ENCODE assay signal across 12 cellular contexts in the genomic region with DNA sequence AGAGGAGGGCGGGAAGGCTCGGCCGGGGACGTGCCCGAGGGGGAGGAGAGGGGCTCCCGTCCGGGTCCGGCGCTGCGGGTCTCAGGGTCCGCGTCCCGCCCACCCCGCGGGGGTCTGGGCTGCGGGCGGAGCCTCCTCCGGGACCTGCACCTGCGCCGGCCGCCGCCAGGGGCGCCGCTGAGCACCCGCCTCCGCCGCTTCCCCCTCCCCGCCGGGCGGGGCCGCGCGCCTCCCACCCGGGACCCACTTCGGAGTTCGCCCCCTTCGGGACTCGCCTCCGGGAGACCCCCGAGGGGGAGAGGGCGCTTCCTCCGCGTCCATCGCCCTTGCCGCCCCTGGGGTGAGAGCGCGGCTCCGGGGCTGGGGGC. TPM values are rescaled to one million over a fixed set of nuclear protein-coding genes. Genes with fewer than 3 reads are reported as not detected.
DNase-seq lines count a peak whose midpoint lies in the region; ATAC-seq and TF ChIP-seq lines count a peak whose summit lies in the region.
"Not testable (repeated sequence)": the region's sequence is repeated elsewhere in the genome, so short reads cannot be mapped to it uniquely, and the experiment has no call there.
"Had no signal": no experiment of that assay in that cellular context is flagged by ENCODE, and none has a peak within 500 bp of the region (broad histone marks: within the 10 kb centered on the region; RNA-seq: fewer than 3 reads in every experiment).

No MANE protein-coding gene starts in this region.

- not testable (repeated sequence) for TF ChIP-seq CTCF in CD8-positive, alpha-beta T cell (IDR thresholded peaks at IDR 0.05); suprapubic skin (IDR thresholded peaks at IDR 0.05)

- not testable (repeated sequence) for H3K27ac Mint-ChIP-seq in CD8-positive, alpha-beta T cell; activated CD8-positive, alpha-beta memory T cell treated with anti-CD3 and anti-CD28 coated beads, Interleukin-2, amount 10 ng/mL, durations not matched to agents 7 days and 5 days; naive thymus-derived CD8-positive, alpha-beta T cell

- CTCF ChIA-PET in CD8-positive, alpha-beta T cell (lab: Charles Lee), result interaction anchor here (0.9 to 4.0 kb wide), 4 partner anchors 12 to 68 kb away, joined by 4 to 45 read pairs (median 9); a partner anchor contains a TSS
- CTCF ChIA-PET in activated CD8-positive, alpha-beta memory T cell treated with anti-CD3 and anti-CD28 coated beads, Interleukin-2, amount 10 ng/mL, durations not matched to agents 7 days and 5 days (lab: Charles Lee), result interaction anchor here (2.1 to 3.6 kb wide), 3 partner anchors 9 to 36 kb away, joined by 6 to 31 read pairs (median 17); a partner anchor contains a TSS

- H3K4me1 Mint-ChIP-seq in CD8-positive, alpha-beta T cell (ENCODE audit: low read depth), result peaks cover 38% of the 10 kb centered on the region
- peaks cover 33% of the 10 kb centered on the region for H3K4me1 Mint-ChIP-seq in activated CD8-positive, alpha-beta memory T cell treated with anti-CD3 and anti-CD28 coated beads, Interleukin-2, amount 10 ng/mL, durations not matched to agents 7 days and 5 days
- H3K4me1 Mint-ChIP-seq in naive thymus-derived CD8-positive, alpha-beta T cell, result peaks cover 27 to 45% (median 36%) of the 10 kb centered on the region in 4 donors

- peaks cover 18% of the 10 kb centered on the region for H3K4me1 ChIP-seq in CD8-positive, alpha-beta T cell (ENCODE audit: insufficient read depth, low read length)
- peaks cover 35% of the 10 kb centered on the region for H3K4me1 ChIP-seq in suprapubic skin

- WGBS in suprapubic skin, result no CpG with 5 or more reads among the region's 48 CpGs

- H3K27ac ChIP-seq in CD8-positive, alpha-beta T cell (ENCODE audit: low read depth, low read length); suprapubic skin: not testable (repeated sequence)

- not testable (repeated sequence) for H3K9me3 Mint-ChIP-seq in CD8-positive, alpha-beta T cell; activated CD8-positive, alpha-beta memory T cell treated with anti-CD3 and anti-CD28 coated beads, Interleukin-2, amount 10 ng/mL, durations not matched to agents 7 days and 5 days (ENCODE audit: low read depth); naive thymus-derived CD8-positive, alpha-beta T cell

- POLR2A ChIA-PET in CD8-positive, alpha-beta T cell (lab: Charles Lee), result interaction anchor here (1.1 to 4.0 kb wide), 4 partner anchors 12 to 35 kb away, joined by 3 to 24 read pairs (median 16); a partner anchor contains a TSS
- POLR2A ChIA-PET in naive thymus-derived CD8-positive, alpha-beta T cell (lab: Charles Lee), result interaction anchor here (1.1 to 5.1 kb wide), 12 partner anchors 9 to 111 kb away, joined by 5 to 70 read pairs (median 26); a partner anchor contains a TSS

- H3K4me3 ChIP-seq in CD8-positive, alpha-beta T cell (ENCODE audit: low read depth, low read length), result peak overlapping the region; percentile 39
- peak overlapping the region; percentile 74 for H3K4me3 ChIP-seq in suprapubic skin

- TF ChIP-seq POLR2A in suprapubic skin (IDR thresholded peaks at IDR 0.05), result not testable (repeated sequence)

- H3K27me3 ChIP-seq in CD8-positive, alpha-beta T cell (ENCODE audit: insufficient read depth, low read length); suprapubic skin: not testable (repeated sequence)

- not testable (repeated sequence) for TF ChIP-seq EP300 in suprapubic skin (IDR thresholded peaks at IDR 0.05)

- intact Hi-C loops in CD8-positive, alpha-beta T cell (cut with DNase I, micrococcal nuclease); Right ventricle myocardium superior (cut with DNase I): not testable (repeated sequence)

- H3K9me3 ChIP-seq in CD8-positive, alpha-beta T cell (ENCODE audit: low read length); suprapubic skin: not testable (repeated sequence)

- not testable (repeated sequence) for DNase-seq in CD8-positive, alpha-beta T cell; activated CD8-positive, alpha-beta memory T cell treated with anti-CD3 and anti-CD28 coated beads, Interleukin-2, amount 10 ng/mL, durations not matched to agents 7 days and 5 days; Right ventricle myocardium superior; naive thymus-derived CD8-positive, alpha-beta T cell; suprapubic skin (ENCODE audit: low spot score in 2 of 2)

- H3K36me3 Mint-ChIP-seq in CD8-positive, alpha-beta T cell, result peaks cover 30% of the 10 kb centered on the region
- peaks cover 48% of the 10 kb centered on the region for H3K36me3 Mint-ChIP-seq in activated CD8-positive, alpha-beta memory T cell treated with anti-CD3 and anti-CD28 coated beads, Interleukin-2, amount 10 ng/mL, durations not matched to agents 7 days and 5 days
- peaks cover 19 to 26% (median 19%) of the 10 kb centered on the region in 3 donors for H3K36me3 Mint-ChIP-seq in naive thymus-derived CD8-positive, alpha-beta T cell

- peaks cover 16% of the 10 kb centered on the region for H3K36me3 ChIP-seq in CD8-positive, alpha-beta T cell (ENCODE audit: insufficient read depth, low read length)
- H3K36me3 ChIP-seq in suprapubic skin, result not testable (repeated sequence)

- ATAC-seq in CD8-positive, alpha-beta T cell, result peak; percentile 43
- ATAC-seq in GM21390 (IDR thresholded peaks at IDR 0.05; ENCODE audit: unreplicated experiment), result peak; percentile 50
- ATAC-seq in HG02852 (IDR thresholded peaks at IDR 0.05; ENCODE audit: unreplicated experiment), result peak; percentile 36
- ATAC-seq in HG03571 (IDR thresholded peaks at IDR 0.05; ENCODE audit: unreplicated experiment), result peak; percentile 42
- peak; percentile 22 for ATAC-seq in activated CD8-positive, alpha-beta memory T cell treated with anti-CD3 and anti-CD28 coated beads, Interleukin-2, amount 10 ng/mL, durations not matched to agents 7 days and 5 days
- ATAC-seq in Right ventricle myocardium superior (ENCODE audit: poor library complexity), result peak; percentile 73
- ATAC-seq in naive thymus-derived CD8-positive, alpha-beta T cell, result peak; percentile 20

- not testable (repeated sequence) for H3K27me3 Mint-ChIP-seq in CD8-positive, alpha-beta T cell (ENCODE audit: low read depth); activated CD8-positive, alpha-beta memory T cell treated with anti-CD3 and anti-CD28 coated beads, Interleukin-2, amount 10 ng/mL, durations not matched to agents 7 days and 5 days; naive thymus-derived CD8-positive, alpha-beta T cell

- H3K4me3 Mint-ChIP-seq in CD8-positive, alpha-beta T cell; activated CD8-positive, alpha-beta memory T cell treated with anti-CD3 and anti-CD28 coated beads, Interleukin-2, amount 10 ng/mL, durations not matched to agents 7 days and 5 days; naive thymus-derived CD8-positive, alpha-beta T cell: not testable (repeated sequence)

RNA-seq across cellular contexts. Expression of a gene that starts 2.3 kb away (rescaled TPM):
- total RNA-seq in CD8-positive, alpha-beta T cell, result 1 to 10 TPM; 6.3 to 7.1 TPM
- total RNA-seq in activated CD8-positive, alpha-beta memory T cell treated with anti-CD3 and anti-CD28 coated beads, Interleukin-2, amount 10 ng/mL, durations not matched to agents 7 days and 5 days, result 100 to 1,000 TPM in 1 of 2 experiments, 10 to 100 TPM in 1; 53.7 to 166 TPM
- total RNA-seq in Right ventricle myocardium superior, result 287 TPM
- total RNA-seq in naive thymus-derived CD8-positive, alpha-beta T cell, result 10 to 100 TPM; 11.3 to 11.9 TPM
- 100 to 1,000 TPM in 2 of 3 donors, 10 to 100 TPM in 1; 45.1 to 202 (median 196) TPM for polyA plus RNA-seq in naive thymus-derived CD8-positive, alpha-beta T cell
- total RNA-seq in suprapubic skin, result 100 to 1,000 TPM in 2 of 4 donors, 10 to 100 TPM in 2; 69.6 to 160 (median 110) TPM

RNA-seq across cellular contexts. Expression of a gene that starts 4.6 kb away (rescaled TPM):
- total RNA-seq in CD8-positive, alpha-beta T cell, result 100 to 1,000 TPM; 223 to 251 TPM
- total RNA-seq in activated CD8-positive, alpha-beta memory T cell treated with anti-CD3 and anti-CD28 coated beads, Interleukin-2, amount 10 ng/mL, durations not matched to agents 7 days and 5 days, result 100 to 1,000 TPM; 459 to 909 TPM
- total RNA-seq in Right ventricle myocardium superior (83.1 TPM), suprapubic skin (100 to 1,000 TPM in 1 of 4 donors, 10 to 100 TPM in 3; 50.7 to 128 (median 67.6) TPM)
- 10 to 100 TPM; 90.0 to 91.0 TPM for total RNA-seq in naive thymus-derived CD8-positive, alpha-beta T cell
- 1,000 to 10,000 TPM; 1,833 to 2,198 (median 2,135) TPM for polyA plus RNA-seq in naive thymus-derived CD8-positive, alpha-beta T cell

RNA-seq across cellular contexts. Expression of a gene that starts 10.8 kb away (rescaled TPM):
- 100 to 1,000 TPM; 283 to 295 TPM for total RNA-seq in CD8-positive, alpha-beta T cell
- total RNA-seq in activated CD8-positive, alpha-beta memory T cell treated with anti-CD3 and anti-CD28 coated beads, Interleukin-2, amount 10 ng/mL, durations not matched to agents 7 days and 5 days, result 1,000 to 10,000 TPM in 1 of 2 experiments, 100 to 1,000 TPM in 1; 646 to 1,401 TPM
- total RNA-seq in Right ventricle myocardium superior (194 TPM), suprapubic skin (10 to 100 TPM; 25.6 to 84.1 (median 45.1) TPM)
- total RNA-seq in naive thymus-derived CD8-positive, alpha-beta T cell, result 100 to 1,000 TPM; 115 to 122 TPM
- polyA plus RNA-seq in naive thymus-derived CD8-positive, alpha-beta T cell, result 1,000 to 10,000 TPM; 2,345 to 2,732 (median 2,362) TPM

RNA-seq across cellular contexts. Expression of a gene that starts 19.1 kb away (rescaled TPM):
- total RNA-seq in CD8-positive, alpha-beta T cell, result not detected
- total RNA-seq in activated CD8-positive, alpha-beta memory T cell treated with anti-CD3 and anti-CD28 coated beads, Interleukin-2, amount 10 ng/mL, durations not matched to agents 7 days and 5 days, result not detected
- not detected for total RNA-seq in Right ventricle myocardium superior
- not detected for total RNA-seq in naive thymus-derived CD8-positive, alpha-beta T cell
- not detected for polyA plus RNA-seq in naive thymus-derived CD8-positive, alpha-beta T cell
- total RNA-seq in suprapubic skin, result not detected
- total RNA-seq: astrocyte, kidney, progenitor cell of endocrine pancreas, thyroid gland had no signal

RNA-seq across cellular contexts. Expression of a gene that starts 29.5 kb away (rescaled TPM):
- 100 to 1,000 TPM; 902 to 919 TPM for total RNA-seq in CD8-positive, alpha-beta T cell
- 100 to 1,000 TPM; 214 to 229 TPM for total RNA-seq in activated CD8-positive, alpha-beta memory T cell treated with anti-CD3 and anti-CD28 coated beads, Interleukin-2, amount 10 ng/mL, durations not matched to agents 7 days and 5 days
- total RNA-seq in Right ventricle myocardium superior (6.1 TPM), suprapubic skin (10 to 100 TPM in 2 of 4 donors, 1 to 10 TPM in 2; 3.5 to 22.0 (median 8.1) TPM)
- 100 to 1,000 TPM; 662 to 707 TPM for total RNA-seq in naive thymus-derived CD8-positive, alpha-beta T cell
- polyA plus RNA-seq in naive thymus-derived CD8-positive, alpha-beta T cell, result 10 to 100 TPM in 2 of 3 donors, 1 to 10 TPM in 1; 8.1 to 14.9 (median 11.2) TPM

Comparison
In these comparisons a context has a peak if more than half of its experiments do, and no peak if none do; other contexts are left out.
1. ATAC-seq: peak in every context shown above with its lines; median percentile 73 in Right ventricle myocardium superior; 50 in GM21390; 43 in CD8-positive, alpha-beta T cell; 42 in HG03571; 36 in HG02852; 22 in activated CD8-positive, alpha-beta memory T cell treated with anti-CD3 and anti-CD28 coated beads, Interleukin-2, amount 10 ng/mL, durations not matched to agents 7 days and 5 days; 20 in naive thymus-derived CD8-positive, alpha-beta T cell.
2. RNA of a gene that starts 2.3 kb away (total RNA-seq): 287 TPM in Right ventricle myocardium superior (single experiment), 53.7 to 166 TPM in activated CD8-positive, alpha-beta memory T cell treated with anti-CD3 and anti-CD28 coated beads, Interleukin-2, amount 10 ng/mL, durations not matched to agents 7 days and 5 days and 69.6 to 160 TPM in suprapubic skin; 11.3 to 11.9 TPM in naive thymus-derived CD8-positive, alpha-beta T cell and 6.3 to 7.1 TPM in CD8-positive, alpha-beta T cell; every median in the first group is over 4 times any median in the second.